In genomic region chr6:143941852-143942627, GRCh38 we compare ENCODE assay signal across 1 cellular context.
TF ChIP-seq lines count a peak whose summit lies in the region.

No MANE protein-coding gene starts in this region.

TF ChIP-seq in GM23338, 12 proteins besides CTCF, POLR2A, EP300 and RAD21 (continued from another document):
- TF ChIP-seq ZNF462 (CRISPR knock-in tag; IDR thresholded peaks at IDR 0.05) (peak; percentile 72; the same call in 1 of the 2 replicates), CREB1 (CRISPR knock-in tag; IDR thresholded peaks at IDR 0.05; ENCODE audit: low read depth) (peak; percentile 38; the same call in 1 of the 2 replicates), ETS1 (IDR thresholded peaks at IDR 0.05) (peak; percentile 50; the same call in 1 of the 2 replicates)
